In the genomic region with DNA sequence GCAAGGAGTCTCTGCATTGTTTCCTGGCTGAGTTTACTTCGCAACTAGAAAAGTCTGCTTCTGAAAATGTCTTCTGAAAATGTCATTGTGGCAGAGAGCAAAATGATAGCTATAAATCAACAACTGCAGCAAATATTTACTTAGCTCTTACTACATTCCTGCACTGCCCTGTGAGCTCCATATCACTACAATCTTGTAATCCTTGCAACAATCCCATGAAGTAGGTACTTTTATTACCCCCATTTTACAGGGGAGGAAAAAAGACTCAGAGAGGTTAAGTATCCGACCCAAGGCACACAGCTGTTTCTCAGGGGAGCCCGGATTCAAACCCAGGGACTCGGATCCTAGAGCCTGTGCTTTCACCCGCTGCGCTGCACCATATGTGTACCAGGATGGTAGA, we compare ENCODE assay signal across 1 cellular context.
TF ChIP-seq lines count a peak whose summit lies in the region.

No MANE protein-coding gene starts in this region.

TF ChIP-seq in HEK293T, 16 proteins besides CTCF, POLR2A, EP300 and RAD21 (continued from another document):
- TF ChIP-seq HDGF (IDR thresholded peaks at IDR 0.05; ENCODE audit: borderline replicate concordance), result no peak
- TF ChIP-seq, protein P1, sequence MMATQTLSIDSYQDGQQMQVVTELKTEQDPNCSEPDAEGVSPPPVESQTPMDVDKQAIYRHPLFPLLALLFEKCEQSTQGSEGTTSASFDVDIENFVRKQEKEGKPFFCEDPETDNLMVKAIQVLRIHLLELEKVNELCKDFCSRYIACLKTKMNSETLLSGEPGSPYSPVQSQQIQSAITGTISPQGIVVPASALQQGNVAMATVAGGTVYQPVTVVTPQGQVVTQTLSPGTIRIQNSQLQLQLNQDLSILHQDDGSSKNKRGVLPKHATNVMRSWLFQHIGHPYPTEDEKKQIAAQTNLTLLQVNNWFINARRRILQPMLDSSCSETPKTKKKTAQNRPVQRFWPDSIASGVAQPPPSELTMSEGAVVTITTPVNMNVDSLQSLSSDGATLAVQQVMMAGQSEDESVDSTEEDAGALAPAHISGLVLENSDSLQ (IDR thresholded peaks at IDR 0.05), result peak; percentile 72
